ENCODE assay signal across 19 cellular contexts in genomic region chr9:84125046-84125445, GRCh38.
"Had no signal": no experiment of that assay in that cellular context is flagged by ENCODE, and none has a peak within 500 bp of the region (broad histone marks: within the 10 kb centered on the region; RNA-seq: fewer than 3 reads in every experiment).

No MANE protein-coding gene starts in this region.

- ATAC-seq: esophagus mucosa; heart left ventricle; mucosa of descending colon; naive thymus-derived CD8-positive, alpha-beta T cell; psoas muscle; right lobe of liver; stimulated activated effector memory CD8-positive, alpha-beta T cell treated with anti-CD3 and anti-CD28 coated beads, Interleukin-12 subunit alpha, Interleukin-12 subunit beta, amount 100 ng/mL, for 72 hours; stimulated activated naive CD8-positive, alpha-beta T cell treated with anti-CD3 and anti-CD28 coated beads, Interleukin-15, Interleukin-2, amounts not matched to agents 100 U/mL and 50 U/mL, for 24 hours; upper lobe of right lung had no signal

- H3K27me3 ChIP-seq: heart left ventricle, right lobe of liver, upper lobe of right lung, vagina had no signal

- H3K4me1 ChIP-seq: right lobe of liver, suprapubic skin, tibial artery, upper lobe of right lung, vagina had no signal

- H3K36me3 ChIP-seq: heart left ventricle, right lobe of liver, suprapubic skin, tibial artery, upper lobe of right lung, vagina had no signal

- H3K4me1 Mint-ChIP-seq: naive thymus-derived CD8-positive, alpha-beta T cell; stimulated activated effector memory CD8-positive, alpha-beta T cell treated with anti-CD3 and anti-CD28 coated beads, Interleukin-12 subunit alpha, Interleukin-12 subunit beta, amount 100 ng/mL, for 72 hours had no signal

- H3K9me3 ChIP-seq: heart left ventricle, mucosa of descending colon, psoas muscle, right lobe of liver, suprapubic skin, tibial artery, upper lobe of right lung, vagina had no signal

- H3K27ac Mint-ChIP-seq: stimulated activated effector memory CD8-positive, alpha-beta T cell treated with anti-CD3 and anti-CD28 coated beads, Interleukin-12 subunit alpha, Interleukin-12 subunit beta, amount 100 ng/mL, for 72 hours had no signal

- H3K36me3 Mint-ChIP-seq: stimulated activated effector memory CD8-positive, alpha-beta T cell treated with anti-CD3 and anti-CD28 coated beads, Interleukin-12 subunit alpha, Interleukin-12 subunit beta, amount 100 ng/mL, for 72 hours had no signal

- H3K4me3 ChIP-seq: heart left ventricle, mucosa of descending colon, psoas muscle, right lobe of liver, suprapubic skin, tibial artery, upper lobe of right lung, vagina had no signal

- DNase-seq: cortex of kidney; effector memory CD4-positive, alpha-beta T cell; heart left ventricle; hippocampal formation; kidney glomerular epithelial cell; mucosa of descending colon; naive thymus-derived CD8-positive, alpha-beta T cell; psoas muscle; retina; right lobe of liver; stimulated activated CD4-positive, alpha-beta T cell treated with anti-CD3 and anti-CD28 coated beads, Interleukin-4, amount 100 ng/mL, for 1 hour; stimulated activated CD8-positive, alpha-beta memory T cell treated with anti-CD3 and anti-CD28 coated beads, Interleukin-4, amount 100 ng/mL, for 48 hours; stimulated activated naive CD8-positive, alpha-beta T cell treated with anti-CD3 and anti-CD28 coated beads, Interleukin-15, Interleukin-2, amounts not matched to agents 100 U/mL and 50 U/mL, for 24 hours; tibial artery; upper lobe of right lung had no signal

- H3K27ac ChIP-seq: heart left ventricle, psoas muscle, right lobe of liver, suprapubic skin, tibial artery, upper lobe of right lung, vagina had no signal

- H3K4me3 Mint-ChIP-seq: naive thymus-derived CD8-positive, alpha-beta T cell; stimulated activated effector memory CD8-positive, alpha-beta T cell treated with anti-CD3 and anti-CD28 coated beads, Interleukin-12 subunit alpha, Interleukin-12 subunit beta, amount 100 ng/mL, for 72 hours had no signal

- H3K9me3 Mint-ChIP-seq: naive thymus-derived CD8-positive, alpha-beta T cell; stimulated activated effector memory CD8-positive, alpha-beta T cell treated with anti-CD3 and anti-CD28 coated beads, Interleukin-12 subunit alpha, Interleukin-12 subunit beta, amount 100 ng/mL, for 72 hours had no signal
